17 cellular contexts compared by ENCODE assay signal in the genomic region with DNA sequence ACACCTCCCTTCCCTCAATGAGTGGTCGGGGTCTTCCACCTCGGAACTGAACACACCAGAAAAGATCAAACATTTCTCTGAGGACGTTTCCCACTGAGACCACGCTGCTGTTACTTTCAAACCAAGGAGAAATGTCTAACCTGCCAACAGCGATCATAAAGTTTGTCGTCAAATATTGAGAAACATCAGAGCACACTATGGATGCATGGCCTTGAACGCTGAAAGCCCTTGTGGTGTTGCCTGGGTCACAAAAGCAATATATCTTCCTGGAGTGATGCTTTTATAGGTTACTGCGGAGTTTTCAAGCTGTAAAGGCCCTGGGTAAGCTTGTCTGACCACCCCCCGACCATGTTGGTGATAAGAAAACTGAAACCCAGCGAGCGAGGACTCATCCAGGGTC.
"Had no signal": no experiment of that assay in that cellular context is flagged by ENCODE, and none has a peak within 500 bp of the region (broad histone marks: within the 10 kb centered on the region; RNA-seq: fewer than 3 reads in every experiment).

No MANE protein-coding gene starts in this region.

- DNase-seq: effector memory CD8-positive, alpha-beta T cell; foreskin fibroblast; glutamatergic neuron; mammary epithelial cell; nucleus accumbens; ovary; right cardiac atrium; small intestine; stimulated activated CD4-positive, alpha-beta T cell treated with anti-CD3 and anti-CD28 coated beads, Interleukin-12 subunit alpha, Interleukin-12 subunit beta, amount 100 ng/mL, for 4 hours; stimulated activated naive CD4-positive, alpha-beta T cell treated with Interleukin-2 at 50 U/mL for 16 hours; trophoblast cell had no signal

- H3K4me1 Mint-ChIP-seq: neural crest cell had no signal

- H3K9me3 ChIP-seq: esophagus muscularis mucosa, gastroesophageal sphincter, ovary had no signal

- H3K4me3 Mint-ChIP-seq: effector memory CD8-positive, alpha-beta T cell; naive thymus-derived CD8-positive, alpha-beta T cell; neural crest cell had no signal

- FAIRE-seq: small intestine had no signal

- H3K27ac Mint-ChIP-seq: effector memory CD8-positive, alpha-beta T cell had no signal

- H3K4me1 ChIP-seq: esophagus muscularis mucosa, gastroesophageal sphincter had no signal

- H3K4me3 ChIP-seq: esophagus muscularis mucosa, gastroesophageal sphincter, ovary had no signal

- H3K27me3 ChIP-seq: esophagus muscularis mucosa, gastroesophageal sphincter, ovary had no signal

- H3K27ac ChIP-seq: epithelial cell of prostate, esophagus muscularis mucosa, gastroesophageal sphincter, ovary had no signal

- ATAC-seq: effector memory CD8-positive, alpha-beta T cell; gastroesophageal sphincter; left lobe of liver; naive thymus-derived CD8-positive, alpha-beta T cell; right cardiac atrium had no signal

- H3K36me3 ChIP-seq: esophagus muscularis mucosa, gastroesophageal sphincter, ovary had no signal
